ENCODE assay signal across 8 cellular contexts in genomic region chr2:131105156-131105949, GRCh38. TPM values are rescaled to one million over a fixed set of nuclear protein-coding genes. Genes with fewer than 3 reads are reported as not detected.
DNase-seq lines count a peak whose midpoint lies in the region; ATAC-seq and TF ChIP-seq lines count a peak whose summit lies in the region.

TSS of gene PLEKHB2 (plus strand) at chr2:131105336. CDS start at chr2:131120942, 15,606 bp downstream.

- peaks cover 38% of the 10 kb centered on the region for H3K4me1 Mint-ChIP-seq in chondrocyte (ENCODE audit: low read depth)

- peak within 1 kb of the TSS; percentile 97 for H3K27ac Mint-ChIP-seq in chondrocyte (ENCODE audit: unreplicated experiment)

- peak; percentile 80 for ATAC-seq in GM18867 (IDR thresholded peaks at IDR 0.05; ENCODE audit: unreplicated experiment)
- peak; percentile 77 for ATAC-seq in HG03097 (IDR thresholded peaks at IDR 0.05; ENCODE audit: low FRiP score, unreplicated experiment)

- H3K27me3 Mint-ChIP-seq in chondrocyte (ENCODE audit: low read depth): no peaks in the 10 kb centered on the region

- H3K9me3 Mint-ChIP-seq in chondrocyte (ENCODE audit: low read depth): no peaks in the 10 kb centered on the region

- peak; percentile 73 for TF ChIP-seq CTCF in chondrocyte (IDR thresholded peaks at IDR 0.05)

- DNase-seq in AG08395 (ENCODE audit: low spot score) (peak; percentile 97), NCI-H446 (lab: John Stamatoyannopoulos, UW) (peak; percentile 81 to 93), chondrocyte (ENCODE audit: low spot score) (peak; percentile 96), kidney tubule cell (ENCODE audit: low spot score) (peak; percentile 92)
- peak; percentile 86 for DNase-seq in activated CD4-positive, alpha-beta T cell treated with anti-CD3 and anti-CD28 coated beads for 1 hour
- peak; percentile 75 to 88 (median 86) for DNase-seq in stimulated activated CD4-positive, alpha-beta T cell treated with anti-CD3 and anti-CD28 coated beads, Interleukin-1b, Interleukin-23, amount 100 ng/mL, for 24 hours (ENCODE audit: low read depth in 4 of 4, low spot score in 1 of 4)

- peaks cover 3% of the 10 kb centered on the region for H3K36me3 Mint-ChIP-seq in chondrocyte (ENCODE audit: low read depth)

- peak within 1 kb of the TSS; percentile 91 for H3K4me3 Mint-ChIP-seq in chondrocyte (ENCODE audit: unreplicated experiment)

RNA-seq across cellular contexts. Expression of gene PLEKHB2, which starts in this region (rescaled TPM):
- 44.5 to 60.6 TPM (median 57.7 TPM) in 3 replicates for total RNA-seq in chondrocyte

Comparison
In these comparisons a context has a peak if more than half of its experiments do, and no peak if none do; other contexts are left out.
1. Peak in every context shown above with its lines: DNase-seq and ATAC-seq.